1 cellular context compared by ENCODE assay signal in the genomic region with DNA sequence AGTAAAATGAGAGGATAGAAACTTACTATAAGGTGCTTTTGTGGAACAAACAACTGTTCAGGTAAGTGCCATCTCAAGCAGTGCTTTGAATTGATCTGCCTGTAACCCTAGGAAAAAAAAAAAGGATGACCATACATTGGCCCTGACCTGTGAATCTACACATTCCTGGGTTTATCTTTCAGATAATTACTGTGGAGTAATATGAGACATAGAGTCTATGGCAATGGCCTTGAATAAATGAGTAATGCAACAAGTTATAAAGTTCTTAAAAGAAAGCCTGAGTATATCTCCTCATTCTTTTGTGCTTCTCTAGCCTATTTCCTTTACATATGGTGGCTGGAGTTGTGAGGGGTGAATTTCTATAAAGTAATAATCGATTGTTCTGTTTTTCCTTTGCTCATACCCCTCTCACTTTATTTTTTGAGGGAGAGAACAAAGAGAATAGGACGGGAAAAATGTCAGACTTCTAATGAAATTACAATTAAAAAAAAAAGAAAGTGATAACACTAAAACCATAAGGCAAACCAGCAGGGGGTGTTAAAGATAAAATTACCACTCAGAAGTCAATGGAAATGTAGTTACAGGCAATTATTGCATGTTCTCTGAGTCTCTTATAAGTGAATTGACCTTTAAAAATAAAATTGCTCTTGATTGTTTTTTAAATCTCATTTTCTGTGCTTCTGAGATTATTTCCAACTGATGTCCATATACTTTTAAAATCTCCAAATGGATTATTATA.
TF ChIP-seq lines count a peak whose summit lies in the region.

No MANE protein-coding gene starts in this region.

TF ChIP-seq in HCT116, 20 proteins besides CTCF, POLR2A, EP300 and RAD21:
- TF ChIP-seq, protein P1, sequence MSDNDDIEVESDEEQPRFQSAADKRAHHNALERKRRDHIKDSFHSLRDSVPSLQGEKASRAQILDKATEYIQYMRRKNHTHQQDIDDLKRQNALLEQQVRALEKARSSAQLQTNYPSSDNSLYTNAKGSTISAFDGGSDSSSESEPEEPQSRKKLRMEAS (IDR thresholded peaks at IDR 0.05): no peak
- TF ChIP-seq CBX3 (IDR thresholded peaks at IDR 0.05; ENCODE audit: low read depth): no peak
- TF ChIP-seq SIN3A (IDR thresholded peaks at IDR 0.05; ENCODE audit: low read depth): no peak
